In the genomic region with DNA sequence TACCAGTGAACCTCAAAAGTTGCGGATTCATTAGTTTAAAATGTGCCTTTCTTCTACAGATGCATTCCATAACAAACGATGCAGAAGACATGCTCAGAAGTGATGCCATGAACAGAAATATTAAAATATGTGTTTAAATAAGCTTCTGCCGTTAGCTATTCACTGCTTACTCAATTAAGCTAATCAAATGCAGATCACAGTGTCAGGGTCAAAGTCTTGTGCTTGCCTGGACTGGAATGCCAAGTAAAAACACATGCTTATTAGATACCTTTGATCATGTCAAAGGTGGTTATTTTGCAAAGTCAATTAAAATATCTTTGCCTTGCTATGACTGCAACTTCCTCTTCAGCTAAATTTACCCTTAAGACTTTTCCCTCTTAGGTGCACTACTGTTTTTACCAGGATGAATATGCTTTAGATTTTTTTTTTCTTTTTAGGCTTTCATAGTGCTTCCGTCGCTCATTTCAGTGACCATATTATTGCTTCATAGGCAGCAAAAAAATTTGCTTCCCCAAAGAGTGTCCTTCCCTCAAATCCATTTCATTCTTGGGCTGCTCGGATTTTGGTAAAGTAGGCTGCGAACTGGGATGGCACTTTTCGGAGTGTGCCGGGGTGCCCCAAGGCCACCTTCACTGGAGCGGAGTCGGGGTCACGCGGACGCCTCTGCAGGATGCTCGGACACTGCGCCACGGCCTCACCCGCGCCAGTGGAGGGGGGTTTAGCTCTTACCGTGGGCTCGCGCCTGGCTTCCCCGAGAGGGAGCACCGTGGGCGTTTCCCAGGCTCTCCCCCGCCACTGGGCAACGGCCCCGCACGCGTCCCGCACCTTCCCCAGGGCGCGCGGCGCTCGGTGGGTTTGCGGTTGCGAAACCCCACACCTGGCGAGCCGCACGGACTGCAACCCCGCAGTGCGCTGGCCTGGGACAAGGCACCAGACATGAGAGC, we compare ENCODE assay signal across 8 cellular contexts. TPM values are rescaled to one million over a fixed set of nuclear protein-coding genes. Genes with fewer than 3 reads are reported as not detected.
DNase-seq lines count a peak whose midpoint lies in the region; ATAC-seq and TF ChIP-seq lines count a peak whose summit lies in the region.

No MANE protein-coding gene starts in this region.

- TF ChIP-seq POLR2A in uterus (IDR thresholded peaks at IDR 0.05) = no peak

- ATAC-seq in HG02678 (IDR thresholded peaks at IDR 0.05; ENCODE audit: unreplicated experiment) (peak; percentile 42), mucosa of descending colon (peak; percentile 62)
- peak; percentile 29 for ATAC-seq in effector memory CD8-positive, alpha-beta T cell (replicated peaks)

- H3K9me3 Mint-ChIP-seq in effector memory CD8-positive, alpha-beta T cell = no peaks in the 10 kb centered on the region

- H3K4me1 ChIP-seq in SJCRH30 = peaks cover 2% of the 10 kb centered on the region; the same call in 1 of the 2 replicates
- H3K4me1 ChIP-seq in mucosa of descending colon (ENCODE audit: low read depth) = peaks cover 20% of the 10 kb centered on the region
- peaks cover 3 to 5% of the 10 kb centered on the region in 2 donors for H3K4me1 ChIP-seq in uterus

- H3K27ac ChIP-seq in SJCRH30 = no peak overlapping the region
- peak overlapping the region; percentile 66 to 83 for H3K27ac ChIP-seq in uterus

- H3K36me3 ChIP-seq in SJCRH30 (no peaks in the 10 kb centered on the region), mucosa of descending colon (ENCODE audit: low read depth) (no peaks in the 10 kb centered on the region), uterus (no peaks in the 10 kb centered on the region)

- no peaks in the 10 kb centered on the region for H3K27me3 ChIP-seq in SJCRH30
- H3K27me3 ChIP-seq in uterus = no peaks in the 10 kb centered on the region

- H3K27me3 Mint-ChIP-seq in effector memory CD8-positive, alpha-beta T cell = peaks cover 0 to 12% of the 10 kb centered on the region in 2 donors

- peak; percentile 47 for DNase-seq in GF-D8 (lab: John Stamatoyannopoulos, UW)
- no peak for DNase-seq in SJCRH30
- no peak for DNase-seq in effector memory CD8-positive, alpha-beta T cell
- DNase-seq in mucosa of descending colon = peak in 2 of 3 donors; percentile 47 to 68
- peak in 1 of 2 donors; percentile 39 for DNase-seq in uterus
- no peak for DNase-seq in DMS79 (lab: John Stamatoyannopoulos, UW)
- DNase-seq in NCI-H226 = no peak

- TF ChIP-seq CTCF in mucosa of descending colon (IDR thresholded peaks at IDR 0.05) (no peak), uterus (IDR thresholded peaks at IDR 0.05) (no peak)

- H3K4me1 Mint-ChIP-seq in effector memory CD8-positive, alpha-beta T cell (ENCODE audit: low read depth in 2 of 2) = peaks cover 7 to 10% of the 10 kb centered on the region in 2 donors

- peak overlapping the region; percentile 81 to 82 for H3K4me3 Mint-ChIP-seq in effector memory CD8-positive, alpha-beta T cell

- intact Hi-C loops in mucosa of descending colon (cut with DNase I, micrococcal nuclease) = no loop called here
- intact Hi-C loops in uterus (cut with DNase I; ENCODE audit: low total_unique reads) = no loop called here

- H3K36me3 Mint-ChIP-seq in effector memory CD8-positive, alpha-beta T cell (ENCODE audit: insufficient read depth) = peaks cover 3% of the 10 kb centered on the region

- H3K4me3 ChIP-seq in SJCRH30 = peak overlapping the region; percentile 60
- peak overlapping the region; percentile 86 for H3K4me3 ChIP-seq in mucosa of descending colon
- peak overlapping the region; percentile 60 to 80 for H3K4me3 ChIP-seq in uterus

- H3K27ac Mint-ChIP-seq in effector memory CD8-positive, alpha-beta T cell = no peak overlapping the region

- H3K9me3 ChIP-seq in SJCRH30 (replicated peaks) (no peaks in the 10 kb centered on the region), mucosa of descending colon (no peaks in the 10 kb centered on the region), uterus (no peaks in the 10 kb centered on the region)

RNA-seq across cellular contexts. Expression of gene ASB13, which starts 0.7 kb away (rescaled TPM):
- 1.2 and 1.3 TPM in 2 replicates for total RNA-seq in SJCRH30 (2014; rRNA removed; shearing (Covaris generic))
- 10 to 100 TPM; 34.6 to 76.1 (median 50.5) TPM for total RNA-seq in mucosa of descending colon
- total RNA-seq in uterus = 10 to 100 TPM in 3 of 4 donors, 1 to 10 TPM in 1; 8.7 to 25.7 (median 17.9) TPM

RNA-seq across cellular contexts. Expression of gene TASOR2, which starts 19.0 kb away (rescaled TPM):
- 63.2 and 73.8 TPM in 2 replicates for total RNA-seq in SJCRH30 (2014; rRNA removed; shearing (Covaris generic))
- total RNA-seq in mucosa of descending colon (10 to 100 TPM; 46.4 to 63.2 (median 58.4) TPM), uterus (100 to 1,000 TPM in 2 of 4 donors, 10 to 100 TPM in 2; 32.6 to 128 (median 75.1) TPM)

Comparison
In these comparisons a context has a peak if more than half of its experiments do, and no peak if none do; other contexts are left out.
1. DNase-seq: peak in GF-D8 (single experiment) and mucosa of descending colon (2 of 3); none in SJCRH30 (0 of 2), effector memory CD8-positive, alpha-beta T cell (0 of 3), DMS79 (single experiment) and NCI-H226 (single experiment).
2. Peak in every context shown above with its lines, with median percentiles within 50 percentile points of each other: ATAC-seq and H3K4me3 ChIP-seq.